Comparison of ENCODE assay signal across 8 cellular contexts in the genomic region with DNA sequence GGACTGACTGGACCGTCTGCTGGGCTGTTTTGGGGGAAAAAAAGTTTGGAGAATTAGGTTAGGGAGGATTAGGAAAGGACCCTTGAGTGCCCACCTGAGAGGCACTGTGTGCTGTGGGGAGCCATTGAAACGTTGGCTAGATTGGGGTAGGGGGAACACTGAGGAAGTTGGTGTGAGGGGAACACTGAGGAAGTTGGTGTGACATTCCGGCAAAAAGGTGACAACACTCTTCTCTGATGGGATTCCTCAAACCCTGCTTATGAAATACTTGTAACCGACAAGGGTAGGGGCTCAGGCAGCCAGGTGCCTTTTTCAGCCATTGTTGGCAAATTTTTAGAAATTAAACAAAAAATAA. TPM values are rescaled to one million over a fixed set of nuclear protein-coding genes. Genes with fewer than 3 reads are reported as not detected.
DNase-seq lines count a peak whose midpoint lies in the region; ATAC-seq and TF ChIP-seq lines count a peak whose summit lies in the region.

No MANE protein-coding gene starts in this region.

- H3K4me3 ChIP-seq in astrocyte of the spinal cord (ENCODE audit: low read depth, low read length): peak overlapping the region; percentile 81
- H3K4me3 ChIP-seq in lower lobe of right lung: peak overlapping the region; percentile 99

- in situ Hi-C loops in astrocyte of the spinal cord (cut with HindIII; ENCODE audit: low sequenced_read_pairs): no loop called here

- intact Hi-C loops in lower lobe of right lung (cut with DNase I): no loop called here

- peaks cover 18% of the 10 kb centered on the region for H3K4me1 Mint-ChIP-seq in activated naive CD4-positive, alpha-beta T cell treated with anti-CD3 and anti-CD28 coated beads, Interleukin-2, amount 10 ng/mL, durations not matched to agents 7 days and 5 days
- peaks cover 9% of the 10 kb centered on the region for H3K4me1 Mint-ChIP-seq in type B pancreatic cell (ENCODE audit: unreplicated experiment)

- H3K36me3 ChIP-seq in lower lobe of right lung: no peaks in the 10 kb centered on the region

- H3K4me3 Mint-ChIP-seq in activated naive CD4-positive, alpha-beta T cell treated with anti-CD3 and anti-CD28 coated beads, Interleukin-2, amount 10 ng/mL, durations not matched to agents 7 days and 5 days: peak overlapping the region; percentile 85
- H3K4me3 Mint-ChIP-seq in type B pancreatic cell: peak overlapping the region; percentile 96

- H3K9me3 Mint-ChIP-seq in activated naive CD4-positive, alpha-beta T cell treated with anti-CD3 and anti-CD28 coated beads, Interleukin-2, amount 10 ng/mL, durations not matched to agents 7 days and 5 days: no peaks in the 10 kb centered on the region
- no peaks in the 10 kb centered on the region for H3K9me3 Mint-ChIP-seq in type B pancreatic cell

- no peak for DNase-seq in activated naive CD4-positive, alpha-beta T cell treated with anti-CD3 and anti-CD28 coated beads, Interleukin-2, amount 10 ng/mL, durations not matched to agents 7 days and 5 days
- DNase-seq in activated naive CD4-positive, alpha-beta T cell treated with Interleukin-2 at 50 U/mL for 16 hours: no peak
- DNase-seq in astrocyte of the spinal cord (ENCODE audit: low read depth, low spot score) (no peak), lower lobe of right lung (no peak), type B pancreatic cell (ENCODE audit: extremely low spot score, unreplicated experiment) (no peak), HuH-7 (ENCODE audit: low spot score) (no peak), SW 1271 (lab: John Stamatoyannopoulos, UW) (no peak)

- peaks cover 36% of the 10 kb centered on the region for H3K27me3 Mint-ChIP-seq in activated naive CD4-positive, alpha-beta T cell treated with anti-CD3 and anti-CD28 coated beads, Interleukin-2, amount 10 ng/mL, durations not matched to agents 7 days and 5 days
- H3K27me3 Mint-ChIP-seq in type B pancreatic cell: peaks cover 13% of the 10 kb centered on the region

- peaks cover 42% of the 10 kb centered on the region for H3K4me1 ChIP-seq in lower lobe of right lung

- no peaks in the 10 kb centered on the region for H3K27me3 ChIP-seq in lower lobe of right lung (ENCODE audit: low read depth)

- CTCF ChIA-PET in activated naive CD4-positive, alpha-beta T cell treated with anti-CD3 and anti-CD28 coated beads, Interleukin-2, amount 10 ng/mL, durations not matched to agents 7 days and 5 days (lab: Charles Lee): no interaction called here

- peak overlapping the region; percentile 100 for H3K27ac ChIP-seq in lower lobe of right lung

- no peak overlapping the region for H3K27ac Mint-ChIP-seq in activated naive CD4-positive, alpha-beta T cell treated with anti-CD3 and anti-CD28 coated beads, Interleukin-2, amount 10 ng/mL, durations not matched to agents 7 days and 5 days
- H3K27ac Mint-ChIP-seq in type B pancreatic cell: peak overlapping the region; percentile 99

- peaks cover 2% of the 10 kb centered on the region for H3K36me3 Mint-ChIP-seq in activated naive CD4-positive, alpha-beta T cell treated with anti-CD3 and anti-CD28 coated beads, Interleukin-2, amount 10 ng/mL, durations not matched to agents 7 days and 5 days
- no peaks in the 10 kb centered on the region for H3K36me3 Mint-ChIP-seq in type B pancreatic cell

- TF ChIP-seq CTCF in astrocyte of the spinal cord (IDR thresholded peaks at IDR 0.05; ENCODE audit: low read depth, low read length): no peak
- no peak for TF ChIP-seq CTCF in lower lobe of right lung (IDR thresholded peaks at IDR 0.05)
- TF ChIP-seq CTCF in type B pancreatic cell (conservative IDR thresholded peaks at IDR 0.05): no peak

- H3K9me3 ChIP-seq in lower lobe of right lung: no peaks in the 10 kb centered on the region

- ATAC-seq in lower lobe of right lung: no peak
- ATAC-seq in activated CD4-positive, CD25-positive, alpha-beta regulatory T cell treated with anti-CD3 and anti-CD28 coated beads, Interleukin-2, amount 50 U/mL, for 24 hours: no peak

RNA-seq across cellular contexts. Expression of gene CYSTM1, which starts 1.0 kb away (rescaled TPM):
- total RNA-seq in lower lobe of right lung (80.4 TPM), type B pancreatic cell (ENCODE audit: low replicate concordance) (49.9 and 73.5 TPM in 2 replicates)

RNA-seq across cellular contexts. Expression of gene IGIP, which starts 50.3 kb away (rescaled TPM):
- 17.7 TPM for total RNA-seq in lower lobe of right lung
- 2.6 and 2.9 TPM in 2 replicates for total RNA-seq in type B pancreatic cell (ENCODE audit: low replicate concordance)
